ENCODE assay signal across 18 cellular contexts in the genomic region with DNA sequence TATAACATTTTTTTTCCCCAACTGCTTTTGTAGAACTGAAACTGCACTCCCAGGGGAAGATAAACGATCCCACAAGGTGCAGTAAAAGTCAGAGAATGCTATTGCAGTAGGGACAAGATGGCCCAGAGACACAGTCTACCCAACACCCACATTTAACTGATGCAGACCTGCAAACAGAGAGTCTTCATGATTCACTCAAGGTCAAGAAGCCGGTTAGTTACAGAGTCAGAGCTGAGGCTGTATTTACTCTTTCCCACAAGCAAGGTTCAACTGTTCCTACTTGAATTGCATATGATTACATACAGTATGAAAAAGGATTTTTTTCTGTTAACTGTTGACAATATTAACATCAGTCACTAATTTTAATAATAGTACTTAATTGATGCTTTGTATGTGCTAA.
"Had no signal": no experiment of that assay in that cellular context is flagged by ENCODE, and none has a peak within 500 bp of the region (broad histone marks: within the 10 kb centered on the region; RNA-seq: fewer than 3 reads in every experiment).

No MANE protein-coding gene starts in this region.

- H3K4me3 ChIP-seq: dorsolateral prefrontal cortex, gastroesophageal sphincter, mucosa of descending colon, ovary, tibial artery, upper lobe of left lung, uterus had no signal

- H3K36me3 Mint-ChIP-seq: naive thymus-derived CD8-positive, alpha-beta T cell; stimulated activated memory B cell treated with anti-CD40 and anti-IgM and Interleukin-4, amounts not matched to agents 10 μg/mL and 1 μg/mL and 100 μg/mL, for 72 hours had no signal

- H3K9me3 Mint-ChIP-seq: stimulated activated naive CD8-positive, alpha-beta T cell treated with anti-CD3 and anti-CD28 coated beads, Interleukin-15, Interleukin-2, amounts not matched to agents 100 ng/mL and 50 ng/mL, for 24 hours had no signal

- H3K4me1 ChIP-seq: gastroesophageal sphincter, tibial artery, upper lobe of left lung, uterus had no signal

- H3K27ac ChIP-seq: gastroesophageal sphincter, ovary, tibial artery, upper lobe of left lung, uterus had no signal

- H3K27me3 ChIP-seq: gastroesophageal sphincter, ovary, tibial artery, upper lobe of left lung had no signal

- H3K27ac Mint-ChIP-seq: naive thymus-derived CD8-positive, alpha-beta T cell; stimulated activated memory B cell treated with anti-CD40 and anti-IgM and Interleukin-4, amounts not matched to agents 10 μg/mL and 1 μg/mL and 100 μg/mL, for 72 hours; stimulated activated naive CD8-positive, alpha-beta T cell treated with anti-CD3 and anti-CD28 coated beads, Interleukin-15, Interleukin-2, amounts not matched to agents 100 ng/mL and 50 ng/mL, for 24 hours had no signal

- H3K36me3 ChIP-seq: gastroesophageal sphincter, ovary, tibial artery, upper lobe of left lung, uterus had no signal

- H3K9me3 ChIP-seq: gastroesophageal sphincter, mucosa of descending colon, ovary, tibial artery, upper lobe of left lung, uterus had no signal

- ATAC-seq: esophagus mucosa; gastroesophageal sphincter; mucosa of descending colon; naive thymus-derived CD8-positive, alpha-beta T cell; right cardiac atrium; stimulated activated memory B cell treated with anti-CD40 and anti-IgM and Interleukin-4, amounts not matched to agents 10 μg/mL and 1 μg/mL and 100 μg/mL, for 72 hours had no signal

- DNase-seq: cortex of kidney; dorsolateral prefrontal cortex; effector CD8-positive, alpha-beta T cell; glutamatergic neuron; kidney glomerular epithelial cell; mammary epithelial cell; mucosa of descending colon; naive thymus-derived CD8-positive, alpha-beta T cell; ovary; right cardiac atrium; stimulated activated CD4-positive, alpha-beta T cell treated with anti-CD3 and anti-CD28 coated beads, Interleukin-4, amount 100 ng/mL, for 24 hours; tibial artery; upper lobe of left lung; uterus had no signal
